In the genomic region with DNA sequence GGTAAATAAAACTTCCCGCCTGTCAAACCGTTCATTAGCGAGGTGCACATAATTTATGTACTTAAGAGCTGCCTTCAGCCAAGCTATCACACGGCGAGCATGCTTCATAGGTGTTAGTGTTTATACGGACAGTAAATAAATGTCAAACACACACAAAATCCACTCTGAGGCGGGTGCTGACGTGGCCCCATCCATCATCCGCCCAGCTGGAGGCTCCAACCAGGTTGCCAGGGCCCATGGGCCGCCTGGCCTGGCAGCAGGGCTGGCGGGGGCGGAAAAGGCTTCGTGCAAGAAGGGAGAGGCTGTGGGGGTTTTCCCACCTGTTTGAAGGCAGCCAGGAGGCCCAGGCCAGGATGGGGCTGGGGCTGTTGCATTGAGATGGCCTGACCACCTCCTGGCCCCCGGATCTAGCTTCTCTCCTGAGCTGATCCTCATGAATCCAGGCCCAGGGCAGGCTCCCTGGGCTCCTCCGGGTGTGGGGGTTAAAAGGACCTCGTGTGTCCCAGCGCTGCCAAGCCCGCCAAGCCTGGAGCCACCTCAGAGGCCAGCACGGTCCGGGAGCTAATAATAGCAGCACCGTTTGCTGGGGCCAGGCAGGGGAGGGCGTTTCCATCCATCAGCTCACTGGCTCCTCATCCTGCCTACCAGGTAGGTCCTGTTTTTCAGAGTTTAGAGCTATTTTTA, we compare ENCODE assay signal across 19 cellular contexts.
A peak's percentile ranks its signal among the peaks of the same experiment; 100 is the strongest.
DNase-seq lines count a peak whose midpoint lies in the region; ATAC-seq and TF ChIP-seq lines count a peak whose summit lies in the region.
"Had no signal": no experiment of that assay in that cellular context is flagged by ENCODE, and none has a peak within 500 bp of the region (broad histone marks: within the 10 kb centered on the region; RNA-seq: fewer than 3 reads in every experiment).

No MANE protein-coding gene starts in this region.

- H3K27ac ChIP-seq in brain microvascular endothelial cell = no peak overlapping the region
- H3K27ac ChIP-seq: thyroid gland had no signal

- no peaks in the 10 kb centered on the region for H3K27me3 ChIP-seq in brain microvascular endothelial cell (replicated peaks)
- H3K27me3 ChIP-seq: thyroid gland had no signal

- in situ Hi-C loops in brain microvascular endothelial cell (cut with HindIII; ENCODE audit: low pct_ligation_motif_present, low sequenced_read_pairs) = no loop called here

- no peak overlapping the region for H3K4me3 ChIP-seq in brain microvascular endothelial cell (ENCODE audit: low read depth, low read length)
- H3K4me3 ChIP-seq: sigmoid colon, thyroid gland had no signal

- TF ChIP-seq CTCF in brain microvascular endothelial cell (IDR thresholded peaks at IDR 0.05; ENCODE audit: low read depth, low read length, missing control alignments) = no peak

- peak; percentile 89 for DNase-seq in COLO668 (lab: John Stamatoyannopoulos, UW; ENCODE audit: unreplicated experiment)
- DNase-seq in NCI-H1417 (lab: John Stamatoyannopoulos, UW) = peak in 2 of 3 experiments; percentile 94 to 98
- DNase-seq in SHP77 treated with DMSO at 0.1 percent for 48 hours (lab: John Stamatoyannopoulos, UW) = peak; percentile 69
- DNase-seq in iPS-NIHi11 (ENCODE audit: low spot score) = peak; percentile 71
- DNase-seq in hippocampal formation (lab: John Stamatoyannopoulos, UW) = no peak
- no peak for DNase-seq in brain microvascular endothelial cell
- no peak for DNase-seq in NCI-H82 treated with DMSO at 0.1 percent for 48 hours (lab: John Stamatoyannopoulos, UW; ENCODE audit: unreplicated experiment)
- DNase-seq: activated CD4-positive, alpha-beta T cell treated with anti-CD3 and anti-CD28 coated beads for 48 hours; activated naive CD8-positive, alpha-beta T cell treated with anti-CD3 and anti-CD28 coated beads for 36 hours; activated T-cell treated with anti-CD3 and anti-CD28 coated beads, Interleukin-2, amount 50 U/mL, for 4 hours; effector memory CD4-positive, alpha-beta T cell; immature natural killer cell; mesenchymal stem cell; nephron progenitor cell; sigmoid colon; stimulated activated CD4-positive, alpha-beta T cell treated with anti-CD3 and anti-CD28 coated beads, Interleukin-4, amount 100 ng/mL, for 1 hour; T1000; thyroid gland had no signal

- ATAC-seq in GM21360 (IDR thresholded peaks at IDR 0.05; ENCODE audit: unreplicated experiment) = no peak
- ATAC-seq: activated T-cell treated with anti-CD3 and anti-CD28 coated beads, Interleukin-2, amount 50 U/mL, for 4 hours had no signal

- H3K36me3 ChIP-seq in brain microvascular endothelial cell (replicated peaks) = no peaks in the 10 kb centered on the region
- H3K36me3 ChIP-seq: sigmoid colon, thyroid gland had no signal

Comparison
In these comparisons a context has a peak if more than half of its experiments do, and no peak if none do; other contexts are left out.
1. DNase-seq: peak in COLO668 (single experiment), NCI-H1417 (2 of 3), SHP77 treated with DMSO at 0.1 percent for 48 hours (single experiment) and iPS-NIHi11 (single experiment); none in hippocampal formation (0 of 2), brain microvascular endothelial cell (single experiment) and NCI-H82 treated with DMSO at 0.1 percent for 48 hours (single experiment).